15 cellular contexts compared by ENCODE assay signal in the genomic region with DNA sequence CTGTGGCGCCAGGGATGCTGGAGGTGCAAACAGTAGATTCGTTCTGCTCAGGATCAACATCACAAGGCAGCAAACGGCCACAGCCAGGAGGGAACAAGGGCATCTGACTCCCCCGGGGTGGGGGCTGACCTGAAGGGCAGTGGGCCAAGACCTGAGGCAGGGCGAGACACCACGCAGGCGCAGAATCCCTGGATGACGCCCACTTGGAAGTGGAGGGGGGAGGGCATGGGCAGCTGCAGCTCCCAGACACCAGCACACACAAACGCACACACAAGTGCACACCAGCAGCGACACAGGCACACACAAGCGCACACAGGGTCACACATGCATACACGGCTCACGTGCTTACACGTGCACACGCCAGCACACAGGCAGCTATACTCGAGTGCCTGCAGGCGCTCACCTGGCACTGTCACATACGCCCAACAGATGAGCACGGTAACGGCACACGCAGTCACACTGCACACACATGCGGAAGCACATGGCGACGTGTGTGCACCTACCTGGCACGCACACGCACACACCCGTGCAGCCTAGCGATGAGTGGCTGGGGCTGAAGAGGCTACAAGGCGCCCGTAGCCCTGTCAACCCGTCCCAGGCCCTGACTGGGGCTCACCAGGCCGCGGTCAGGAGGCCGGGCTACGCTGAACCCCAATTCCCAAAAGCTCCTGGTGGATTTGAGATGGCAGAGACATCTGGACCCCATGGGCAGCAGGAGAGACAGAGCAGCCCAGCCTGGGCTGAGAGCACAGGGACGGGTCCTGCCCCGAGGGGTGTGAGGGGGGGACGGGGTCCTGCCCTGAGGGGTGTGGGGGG. TPM values are rescaled to one million over a fixed set of nuclear protein-coding genes. Genes with fewer than 3 reads are reported as not detected.
A peak's percentile ranks its signal among the peaks of the same experiment; 100 is the strongest.
DNase-seq lines count a peak whose midpoint lies in the region; ATAC-seq and TF ChIP-seq lines count a peak whose summit lies in the region.
"Had no signal": no experiment of that assay in that cellular context is flagged by ENCODE, and none has a peak within 500 bp of the region (broad histone marks: within the 10 kb centered on the region; RNA-seq: fewer than 3 reads in every experiment).

No MANE protein-coding gene starts in this region.

- TF ChIP-seq EP300 in upper lobe of left lung (IDR thresholded peaks at IDR 0.05) = no peak

- DNase-seq in Right ventricle myocardium inferior (ENCODE audit: missing footprints) = peak; percentile 35
- DNase-seq in heart right ventricle = no peak
- peak; percentile 68 for DNase-seq in NCI-H345 (lab: John Stamatoyannopoulos, UW)
- DNase-seq in left kidney (ENCODE audit: low read depth, low spot score) = peak; percentile 77
- peak; percentile 13 to 57 for DNase-seq in upper lobe of left lung
- DNase-seq in activated T-cell treated with anti-CD3 and anti-CD28 coated beads, Interleukin-2, amount 50 U/mL, for 1 hour = no peak
- no peak for DNase-seq in T-helper 9 cell
- DNase-seq: activated CD8-positive, alpha-beta memory T cell treated with anti-CD3 and anti-CD28 coated beads for 24 hours; activated naive CD4-positive, alpha-beta T cell; AML-193; GOT3; KBM-7; NCI-H1694 had no signal

- ATAC-seq in Right ventricle myocardium inferior (no peak), heart right ventricle (no peak), upper lobe of left lung (ENCODE audit: low FRiP score in 2 of 2) (no peak), HG03039 (IDR thresholded peaks at IDR 0.05; ENCODE audit: unreplicated experiment) (no peak)

- H3K36me3 ChIP-seq in heart right ventricle (no peaks in the 10 kb centered on the region), upper lobe of left lung (no peaks in the 10 kb centered on the region)

- H3K27me3 ChIP-seq in heart right ventricle = peaks cover 5 to 56% (median 42%) of the 10 kb centered on the region in 7 donors
- H3K27me3 ChIP-seq in upper lobe of left lung = peaks cover 0 to 10% (median 4%) of the 10 kb centered on the region in 4 donors

- 72 to 77% methylated on average over 37 to 38 of the region's 38 CpGs for WGBS in heart right ventricle, 2 donors
- WGBS in upper lobe of left lung, 2 donors = 82 to 88% methylated on average over 22 to 35 of the region's 38 CpGs

- H3K27ac ChIP-seq in heart right ventricle = no peak overlapping the region
- no peak overlapping the region for H3K27ac ChIP-seq in upper lobe of left lung

- intact Hi-C loops in Right ventricle myocardium inferior (cut with DNase I) (no loop called here), heart right ventricle (cut with DNase I) (no loop called here)

- H3K4me3 ChIP-seq in heart right ventricle (no peak overlapping the region), upper lobe of left lung (no peak overlapping the region)

- H3K4me1 ChIP-seq in heart right ventricle (peaks cover 0 to 7% (median 4%) of the 10 kb centered on the region in 9 donors), upper lobe of left lung (peaks cover 3 to 7% (median 6%) of the 10 kb centered on the region in 4 donors)

- TF ChIP-seq POLR2A in upper lobe of left lung (IDR thresholded peaks at IDR 0.05) = no peak

- H3K9me3 ChIP-seq in heart right ventricle (no peaks in the 10 kb centered on the region), upper lobe of left lung (no peaks in the 10 kb centered on the region)

- TF ChIP-seq CTCF in heart right ventricle (IDR thresholded peaks at IDR 0.05) (no peak), upper lobe of left lung (IDR thresholded peaks at IDR 0.05) (no peak)

RNA-seq across cellular contexts. Expression of gene C2CD4C, which starts 5.5 kb away (rescaled TPM):
- total RNA-seq in Right ventricle myocardium inferior (1.0 TPM), heart right ventricle (1 to 10 TPM in 3 of 10 donors, under 1 TPM in 7; 0.26 to 2.2 (median 0.62) TPM), upper lobe of left lung (1 to 10 TPM in 4 of 6 donors, under 1 TPM in 2; 0.76 to 2.1 (median 1.6) TPM)
- polyA plus RNA-seq in heart right ventricle = 1 to 10 TPM; 2.1 to 2.2 TPM
- total RNA-seq: fibroblast of villous mesenchyme had no signal

RNA-seq across cellular contexts. Expression of gene SHC2, which starts 57.4 kb away (rescaled TPM):
- total RNA-seq in Right ventricle myocardium inferior (10.7 TPM), heart right ventricle (10 to 100 TPM in 9 of 10 donors, 1 to 10 TPM in 1; 7.7 to 16.3 (median 12.4) TPM), upper lobe of left lung (100 to 1,000 TPM in 1 of 6 donors, 10 to 100 TPM in 5; 10.5 to 104 (median 22.5) TPM)
- 10 to 100 TPM; 11.2 to 33.5 TPM for polyA plus RNA-seq in heart right ventricle

RNA-seq across cellular contexts. Expression of gene MIER2, which starts 58.8 kb away (rescaled TPM):
- 16.3 TPM for total RNA-seq in Right ventricle myocardium inferior
- total RNA-seq in heart right ventricle = 10 to 100 TPM; 11.1 to 34.6 (median 16.3) TPM
- polyA plus RNA-seq in heart right ventricle = 10 to 100 TPM; 25.1 to 30.4 TPM
- total RNA-seq in upper lobe of left lung = 10 to 100 TPM; 16.4 to 64.8 (median 31.7) TPM

Comparison
In these comparisons a context has a peak if more than half of its experiments do, and no peak if none do; other contexts are left out.
1. DNase-seq: peak in Right ventricle myocardium inferior (single experiment), NCI-H345 (single experiment), left kidney (single experiment) and upper lobe of left lung (2 of 2); none in heart right ventricle (0 of 2), activated T-cell treated with anti-CD3 and anti-CD28 coated beads, Interleukin-2, amount 50 U/mL, for 1 hour (single experiment) and T-helper 9 cell (single experiment).